10 cellular contexts compared by ENCODE assay signal in genomic region chr4:168604496-168605373, GRCh38.
A peak's percentile ranks its signal among the peaks of the same experiment; 100 is the strongest.
DNase-seq lines count a peak whose midpoint lies in the region; ATAC-seq and TF ChIP-seq lines count a peak whose summit lies in the region.
"Had no signal": no experiment of that assay in that cellular context is flagged by ENCODE, and none has a peak within 500 bp of the region (broad histone marks: within the 10 kb centered on the region; RNA-seq: fewer than 3 reads in every experiment).

No MANE protein-coding gene starts in this region.

- H3K4me1 ChIP-seq in HUES64 (ENCODE audit: insufficient read depth, low read length): peaks cover 49% of the 10 kb centered on the region
- H3K4me1 ChIP-seq in mammary epithelial cell (ENCODE audit: insufficient read depth, low read length): peaks cover 50% of the 10 kb centered on the region
- H3K4me1 ChIP-seq in subcutaneous abdominal adipose tissue (ENCODE audit: control insufficient read depth in 5 of 5, insufficient read depth in 5 of 5, low read length in 5 of 5): peaks cover 3 to 20% (median 18%) of the 10 kb centered on the region in 5 donors
- H3K4me1 ChIP-seq: colonic mucosa had no signal

- H3K27me3 ChIP-seq in HUES64 (ENCODE audit: insufficient read depth, low read length) (no peaks in the 10 kb centered on the region), mammary epithelial cell (ENCODE audit: insufficient read depth, low read length) (no peaks in the 10 kb centered on the region), subcutaneous abdominal adipose tissue (ENCODE audit: control insufficient read depth in 5 of 5, insufficient read depth in 4 of 5, low read length in 5 of 5) (no peaks in the 10 kb centered on the region)
- H3K27me3 ChIP-seq: colonic mucosa had no signal

- H3K9me3 ChIP-seq in HUES64 (ENCODE audit: insufficient read depth, low read depth, low read length) (no peaks in the 10 kb centered on the region), mammary epithelial cell (replicated peaks; ENCODE audit: insufficient read depth, low read length) (no peaks in the 10 kb centered on the region), subcutaneous abdominal adipose tissue (ENCODE audit: control insufficient read depth in 5 of 5, low read length in 5 of 5) (no peaks in the 10 kb centered on the region)
- H3K9me3 ChIP-seq: colonic mucosa had no signal

- dilution Hi-C loops in mammary epithelial cell (cut with HindIII; ENCODE audit: low sequenced_read_pairs): no loop called here

- no peaks in the 10 kb centered on the region for H3K79me2 ChIP-seq in mammary epithelial cell (ENCODE audit: insufficient read depth, low read length)

- no peaks in the 10 kb centered on the region for H3K36me3 ChIP-seq in HUES64 (ENCODE audit: insufficient read depth, low read length)
- no peaks in the 10 kb centered on the region for H3K36me3 ChIP-seq in mammary epithelial cell (ENCODE audit: insufficient read depth, low read length)
- no peaks in the 10 kb centered on the region for H3K36me3 ChIP-seq in subcutaneous abdominal adipose tissue (ENCODE audit: control insufficient read depth in 5 of 5, insufficient read depth in 5 of 5, low read length in 5 of 5)
- H3K36me3 ChIP-seq: colonic mucosa had no signal

- no peak for ATAC-seq in HG02870 (IDR thresholded peaks at IDR 0.05; ENCODE audit: unreplicated experiment)
- no peak for ATAC-seq in HG03095 (IDR thresholded peaks at IDR 0.05; ENCODE audit: unreplicated experiment)

- intact Hi-C loops in mammary epithelial cell (cut with micrococcal nuclease): loop anchor here (1.0 kb wide), 1 partner anchor 27 kb away; no protein-coding TSS in a partner anchor

- H3K27ac ChIP-seq in HUES64 (ENCODE audit: low read depth, low read length): peak overlapping the region; percentile 61
- peak overlapping the region; percentile 58 for H3K27ac ChIP-seq in mammary epithelial cell (ENCODE audit: insufficient read depth, low read depth, low read length)
- H3K27ac ChIP-seq in subcutaneous abdominal adipose tissue (ENCODE audit: low read depth, low read length): peak overlapping the region; percentile 66
- H3K27ac ChIP-seq: colonic mucosa, VCaP had no signal

- in situ Hi-C loops in mammary epithelial cell (cut with MboI; ENCODE audit: low sequenced_read_pairs in 2 of 2): no loop called here

- no peak overlapping the region for H2AFZ ChIP-seq in mammary epithelial cell (ENCODE audit: low read depth, low read length)

- BruUV-seq in mammary epithelial cell (replicated peaks; lab: Mats Ljungman, UMichigan): no TSS peak

- H3K4me2 ChIP-seq in mammary epithelial cell (ENCODE audit: insufficient read depth, low read depth, low read length): peak overlapping the region; percentile 2

- no peak for TF ChIP-seq CTCF in mammary epithelial cell (conservative IDR thresholded peaks at IDR 0.05 in 1 of 2, IDR thresholded peaks at IDR 0.05 in 1 of 2; ENCODE audit: extremely low read depth in 1 of 2, insufficient read depth in 1 of 2, low read depth in 1 of 2, low read length in 2 of 2)

- CTCF ChIA-PET in mammary epithelial cell (lab: Charles Lee; ENCODE audit: low non-redundant PET): interaction anchor here (0.6 kb wide), 1 partner anchor 32 kb away, joined by 3 read pairs; no protein-coding TSS in a partner anchor

- no peak overlapping the region; the same call in 1 of the 2 replicates for H3K4me3 ChIP-seq in HUES64 (ENCODE audit: low read length)
- H3K4me3 ChIP-seq in mammary epithelial cell (replicated peaks in 1 of 3; ENCODE audit: insufficient read depth in 1 of 3, low read depth in 2 of 3, low read length in 3 of 3): no peak overlapping the region
- H3K4me3 ChIP-seq in subcutaneous abdominal adipose tissue (ENCODE audit: low read depth in 1 of 5, low read length in 5 of 5): peak overlapping the region in 1 of 5 donors; percentile 11
- H3K4me3 ChIP-seq: colonic mucosa had no signal

- DNase-seq in mammary epithelial cell (peak; percentile 91), iris pigment epithelial cell (ENCODE audit: low read depth) (peak; percentile 92), NCI-H2107 treated with DMSO at 0.1 percent for 48 hours (lab: John Stamatoyannopoulos, UW; ENCODE audit: unreplicated experiment) (no peak), NCI-H2029 treated with DMSO at 0.1 percent for 48 hours (lab: John Stamatoyannopoulos, UW) (no peak)
- DNase-seq: colonic mucosa had no signal

- H3K9ac ChIP-seq in HUES64 (ENCODE audit: low read depth, low read length): peak overlapping the region; percentile 26; the same call in 1 of the 2 replicates
- no peak overlapping the region for H3K9ac ChIP-seq in mammary epithelial cell (ENCODE audit: insufficient read depth, low read length)
- peak overlapping the region in 1 of 5 donors; percentile 17 for H3K9ac ChIP-seq in subcutaneous abdominal adipose tissue (ENCODE audit: low read length in 5 of 5)

- WGBS in HUES64: 76% methylated on average over 7 of the region's 7 CpGs
- WGBS in mammary epithelial cell (ENCODE audit: low coverage, missing lambda C conversion rate): 14% methylated on average over 6 of the region's 7 CpGs

- H4K20me1 ChIP-seq in mammary epithelial cell (ENCODE audit: insufficient read depth, low read length): no peaks in the 10 kb centered on the region

Comparison
In these comparisons a context has a peak if more than half of its experiments do, and no peak if none do; other contexts are left out.
1. DNase-seq: peak in mammary epithelial cell (single experiment) and iris pigment epithelial cell (single experiment); none in NCI-H2107 treated with DMSO at 0.1 percent for 48 hours (single experiment) and NCI-H2029 treated with DMSO at 0.1 percent for 48 hours (single experiment).
2. Peak in every context shown above with its lines, with median percentiles within 50 percentile points of each other: H3K27ac ChIP-seq.